Comparison of ENCODE assay signal across 12 cellular contexts in the genomic region with DNA sequence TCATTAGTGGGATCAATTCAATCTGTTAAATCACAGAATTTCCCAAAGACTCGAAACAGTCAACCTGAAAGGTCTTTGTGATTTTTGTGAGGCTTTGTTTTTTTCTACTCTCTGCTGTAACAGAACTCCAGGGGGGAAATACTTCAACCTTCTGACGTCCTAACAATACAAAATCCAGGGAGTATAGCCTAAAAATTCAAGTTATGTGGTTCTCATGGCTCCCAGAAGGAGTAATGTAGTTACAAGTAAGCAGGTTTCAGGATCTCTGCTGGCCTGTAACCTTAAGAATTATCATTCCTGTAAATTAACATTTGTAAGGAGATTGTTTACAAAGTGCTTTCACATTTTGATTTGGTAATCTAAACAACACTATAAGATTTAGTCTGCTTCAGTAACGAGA.
"Had no signal": no experiment of that assay in that cellular context is flagged by ENCODE, and none has a peak within 500 bp of the region (broad histone marks: within the 10 kb centered on the region; RNA-seq: fewer than 3 reads in every experiment).

No MANE protein-coding gene starts in this region.

- DNase-seq: activated CD4-positive, alpha-beta T cell treated with anti-CD3 and anti-CD28 coated beads, Interleukin-2, amount 50 U/mL, for 4 hours; activated CD4-positive, CD25-positive, alpha-beta regulatory T cell treated with anti-CD3 and anti-CD28 coated beads, Interleukin-2, amount 50 U/mL, for 72 hours; activated gamma-delta T cell; activated T-cell treated with anti-CD3 and anti-CD28 coated beads, Interleukin-2, amount 50 U/mL, for 24 hours; amygdala; islet precursor cell; left ventricle myocardium inferior; retina; stimulated activated CD4-positive, alpha-beta T cell treated with anti-CD3 and anti-CD28 coated beads, Interleukin-15, amount 100 ng/mL, for 24 hours; stimulated activated CD4-positive, alpha-beta T cell treated with anti-CD3 and anti-CD28 coated beads, Interleukin-4, amount 100 ng/mL, for 24 hours; upper lobe of right lung had no signal

- H3K27ac ChIP-seq: hepatocyte, left ventricle myocardium inferior, upper lobe of right lung had no signal

- ATAC-seq: upper lobe of right lung had no signal

- H3K9me3 ChIP-seq: left ventricle myocardium inferior, upper lobe of right lung had no signal

- H3K27me3 ChIP-seq: hepatocyte, upper lobe of right lung had no signal

- H3K4me1 ChIP-seq: upper lobe of right lung had no signal

- H3K4me3 ChIP-seq: hepatocyte, left ventricle myocardium inferior, upper lobe of right lung had no signal
